9 cellular contexts compared by ENCODE assay signal in genomic region chr10:9305018-9305655, GRCh38.
A peak's percentile ranks its signal among the peaks of the same experiment; 100 is the strongest.
DNase-seq lines count a peak whose midpoint lies in the region; ATAC-seq, FAIRE-seq and TF ChIP-seq lines count a peak whose summit lies in the region.
"Had no signal": no experiment of that assay in that cellular context is flagged by ENCODE, and none has a peak within 500 bp of the region (broad histone marks: within the 10 kb centered on the region; RNA-seq: fewer than 3 reads in every experiment).

No MANE protein-coding gene starts in this region.

- H3K4me3 Mint-ChIP-seq in activated T-cell treated with anti-CD3 and anti-CD28 coated beads, Interleukin-2, amount 50 U/mL, for 24 hours, result no peak overlapping the region
- H3K4me3 Mint-ChIP-seq: naive B cell had no signal

- SMC1A ChIA-PET in GM12878 (lab: Charles Lee; ENCODE audit: uncharacterized antibody, unreplicated experiment), result no interaction called here

- H3K4me1 ChIP-seq in GM12878 (ENCODE audit: control insufficient read depth, insufficient read depth, low read length), result no peaks in the 10 kb centered on the region

- peaks cover 4% of the 10 kb centered on the region for H3K4me1 Mint-ChIP-seq in activated T-cell treated with anti-CD3 and anti-CD28 coated beads, Interleukin-2, amount 50 U/mL, for 24 hours (ENCODE audit: low read depth)
- H3K4me1 Mint-ChIP-seq: naive B cell had no signal

- H3K36me3 ChIP-seq in GM12878 (ENCODE audit: control insufficient read depth in 2 of 2, insufficient read depth in 2 of 2, low read length in 1 of 2), result no peaks in the 10 kb centered on the region

- no peaks in the 10 kb centered on the region for H4K20me1 ChIP-seq in GM12878 (ENCODE audit: control insufficient read depth, insufficient read depth)

- no peaks in the 10 kb centered on the region for H3K36me3 Mint-ChIP-seq in activated T-cell treated with anti-CD3 and anti-CD28 coated beads, Interleukin-2, amount 50 U/mL, for 24 hours (ENCODE audit: low read depth)
- H3K36me3 Mint-ChIP-seq: naive B cell had no signal

- no peaks in the 10 kb centered on the region for H3K9me3 Mint-ChIP-seq in activated T-cell treated with anti-CD3 and anti-CD28 coated beads, Interleukin-2, amount 50 U/mL, for 24 hours
- H3K9me3 Mint-ChIP-seq: naive B cell had no signal

- H3K27ac Mint-ChIP-seq in activated T-cell treated with anti-CD3 and anti-CD28 coated beads, Interleukin-2, amount 50 U/mL, for 24 hours, result no peak overlapping the region
- H3K27ac Mint-ChIP-seq: naive B cell had no signal

- TF ChIP-seq RAD21 in GM12878 (IDR thresholded peaks at IDR 0.05; ENCODE audit: insufficient read depth, low read depth, low read length), result peak; percentile 56

- FAIRE-seq in GM12878 (lab: Jason Lieb, UNC), result no peak

- H3K27me3 Mint-ChIP-seq in activated T-cell treated with anti-CD3 and anti-CD28 coated beads, Interleukin-2, amount 50 U/mL, for 24 hours, result peaks cover 21% of the 10 kb centered on the region

- no peak overlapping the region for H3K27ac ChIP-seq in GM12878 (ENCODE audit: control insufficient read depth, insufficient read depth)

- in situ Hi-C loops in Caki2 (cut with HindIII; ENCODE audit: low pct_unique_long_range_greater_than_20kb, low sequenced_read_pairs), result no loop called here
- in situ Hi-C loops in GM12878 (cut with MboI), result no loop called here

- DNase-seq in Caki2 (ENCODE audit: low read depth), result peak; percentile 33
- DNase-seq in GM12878 (ENCODE audit: low read depth, low spot score), result no peak
- DNase-seq in lung microvascular endothelial cell (ENCODE audit: low read depth in 2 of 2), result peak; percentile 35 to 47
- DNase-seq in NCI-H1092 (lab: John Stamatoyannopoulos, UW), result no peak
- DNase-seq in activated T-cell treated with anti-CD3 and anti-CD28 coated beads, Interleukin-2, amount 50 U/mL, for 24 hours, result no peak
- DNase-seq: naive B cell had no signal

- CTCF ChIA-PET in GM12878 (lab: Yijun Ruan, JAX), result interaction anchor here (0.8 to 1.0 kb wide), 2 partner anchors 95 to 1780 kb away, joined by 3 read pairs; no protein-coding TSS in a partner anchor

- intact Hi-C loops in GM12878 (cut with micrococcal nuclease; ENCODE audit: unreplicated experiment), result loop anchor here (10.0 kb wide), 2 partner anchors 1250 to 1550 kb away; partner anchors contain the start of gene GATA3

- POLR2A ChIA-PET in GM12878 (lab: Charles Lee), result no interaction called here

- BruUV-seq in GM12878 (replicated peaks; lab: Mats Ljungman, UMichigan), result no TSS peak

- no peaks in the 10 kb centered on the region for H3K79me2 ChIP-seq in GM12878 (ENCODE audit: control insufficient read depth, insufficient read depth, low read length)

- RAD21 ChIA-PET in GM12878 (lab: Charles Lee; ENCODE audit: unreplicated experiment), result no interaction called here

- no peaks in the 10 kb centered on the region for H3K9me3 ChIP-seq in GM12878 (replicated peaks; ENCODE audit: control insufficient read depth, insufficient read depth, low read length)

- WGBS in GM12878 (ENCODE audit: insufficient coverage, insufficient replicate concordance, low lambda C conversion rate, missing lambda C conversion rate), result 48% methylated on average over 6 of the region's 6 CpGs

- TF ChIP-seq EP300 in GM12878 (IDR thresholded peaks at IDR 0.05; ENCODE audit: borderline replicate concordance in 1 of 2, control insufficient read depth in 1 of 2, low read depth in 2 of 2, low read length in 2 of 2), result no peak

- H3K9ac ChIP-seq in GM12878 (ENCODE audit: control insufficient read depth, insufficient read depth, low read length), result no peak overlapping the region

- ATAC-seq in HG03565 (IDR thresholded peaks at IDR 0.05; ENCODE audit: unreplicated experiment) (peak; percentile 43), GM12878 (peak; percentile 48; the same call in 1 of the 3 replicates), GM21367 (IDR thresholded peaks at IDR 0.05; ENCODE audit: unreplicated experiment) (no peak), GM18870 (IDR thresholded peaks at IDR 0.05; ENCODE audit: unreplicated experiment) (no peak)

- no peak overlapping the region for H3K4me2 ChIP-seq in GM12878 (ENCODE audit: control insufficient read depth, insufficient read depth)

- TF ChIP-seq CTCF in GM12878 (IDR thresholded peaks at IDR 0.05 in 2 of 3, conservative IDR thresholded peaks at IDR 0.05 in 1 of 3; ENCODE audit: control insufficient read depth in 2 of 3, extremely low read depth in 1 of 3, insufficient read depth in 1 of 3, low read depth in 3 of 3, low read length in 3 of 3), result peak; percentile 24 to 45 (median 35); a peak in 4 of 6 replicates

- TF ChIP-seq POLR2A in GM12878 (IDR thresholded peaks at IDR 0.05; ENCODE audit: low read depth, low read length), result no peak

- no peaks in the 10 kb centered on the region for H3K27me3 ChIP-seq in GM12878 (replicated peaks in 1 of 2; ENCODE audit: control insufficient read depth in 2 of 2, insufficient read depth in 2 of 2, low read length in 1 of 2)

- H3K4me3 ChIP-seq in GM12878, result no peak overlapping the region

- H2AFZ ChIP-seq in GM12878 (ENCODE audit: control insufficient read depth, low read depth, low read length), result no peak overlapping the region

TF ChIP-seq in GM12878, 131 proteins besides CTCF, POLR2A, EP300 and RAD21:
- TF ChIP-seq SMC3 (IDR thresholded peaks at IDR 0.05; ENCODE audit: borderline replicate concordance, low read length), result peak; percentile 16; the same call in 1 of the 2 replicates
- no peak for TF ChIP-seq SUZ12 (IDR thresholded peaks at IDR 0.05; ENCODE audit: unreplicated experiment)
- TF ChIP-seq ATF3 (IDR thresholded peaks at IDR 0.05; ENCODE audit: borderline replicate concordance, extremely low read depth, low read depth, low read length), result no peak
- TF ChIP-seq RFX5 (IDR thresholded peaks at IDR 0.05; ENCODE audit: low read depth, low read length), result no peak
- no peak for TF ChIP-seq PAX8 (IDR thresholded peaks at IDR 0.05)

Comparison
In these comparisons a context has a peak if more than half of its experiments do, and no peak if none do; other contexts are left out.
1. DNase-seq: peak in Caki2 (single experiment) and lung microvascular endothelial cell (2 of 2); none in GM12878 (single experiment), NCI-H1092 (single experiment) and activated T-cell treated with anti-CD3 and anti-CD28 coated beads, Interleukin-2, amount 50 U/mL, for 24 hours (single experiment).
2. ATAC-seq: peak in HG03565 (single experiment) and GM12878 (single experiment); none in GM21367 (single experiment) and GM18870 (single experiment).